In genomic region chr1:151293093-151293492, GRCh38 we compare ENCODE assay signal across 22 cellular contexts. TPM values are rescaled to one million over a fixed set of nuclear protein-coding genes. Genes with fewer than 3 reads are reported as not detected.
A peak's percentile ranks its signal among the peaks of the same experiment; 100 is the strongest.
DNase-seq lines count a peak whose midpoint lies in the region; ATAC-seq and TF ChIP-seq lines count a peak whose summit lies in the region.
"Had no signal": no experiment of that assay in that cellular context is flagged by ENCODE, and none has a peak within 500 bp of the region (broad histone marks: within the 10 kb centered on the region; RNA-seq: fewer than 3 reads in every experiment).

No MANE protein-coding gene starts in this region.

- H3K36me3 ChIP-seq in neutrophil, result peaks cover 98% of the 10 kb centered on the region

- no peak for TF ChIP-seq CTCF in neutrophil (IDR thresholded peaks at IDR 0.05)

- peak overlapping the region; percentile 32 for H3K27ac Mint-ChIP-seq in activated CD8-positive, alpha-beta memory T cell treated with anti-CD3 and anti-CD28 coated beads, Interleukin-2, amount 10 ng/mL, durations not matched to agents 7 days and 5 days
- peak overlapping the region; percentile 27 to 75 for H3K27ac Mint-ChIP-seq in T-cell
- peak overlapping the region; percentile 85 to 87 for H3K27ac Mint-ChIP-seq in effector memory CD8-positive, alpha-beta T cell

- DNase-seq in activated CD8-positive, alpha-beta memory T cell treated with anti-CD3 and anti-CD28 coated beads, Interleukin-2, amount 10 ng/mL, durations not matched to agents 7 days and 5 days, result no peak
- no peak for DNase-seq in activated CD8-positive, alpha-beta memory T cell treated with anti-CD3 and anti-CD28 coated beads for 24 hours
- DNase-seq in T-cell (no peak), cortex of kidney (lab: John Stamatoyannopoulos, UW) (no peak)
- DNase-seq in effector memory CD8-positive, alpha-beta T cell, result no peak
- DNase-seq: activated naive CD4-positive, alpha-beta T cell treated with anti-CD3 and anti-CD28 coated beads, Interleukin-2, amount 10 ng/mL, durations not matched to agents 7 days and 5 days; brain microvascular endothelial cell; DMS53; esophagus squamous epithelium; heart left ventricle; Kasumi-1; NCI-H1105 treated with DMSO at 0.1 percent for 48 hours; substantia nigra had no signal

- H3K9me3 Mint-ChIP-seq in activated CD8-positive, alpha-beta memory T cell treated with anti-CD3 and anti-CD28 coated beads, Interleukin-2, amount 10 ng/mL, durations not matched to agents 7 days and 5 days (ENCODE audit: low read depth), result no peaks in the 10 kb centered on the region
- H3K9me3 Mint-ChIP-seq in T-cell, result no peaks in the 10 kb centered on the region
- no peaks in the 10 kb centered on the region for H3K9me3 Mint-ChIP-seq in effector memory CD8-positive, alpha-beta T cell
- H3K9me3 Mint-ChIP-seq: activated naive CD4-positive, alpha-beta T cell treated with anti-CD3 and anti-CD28 coated beads, Interleukin-2, amount 10 ng/mL, durations not matched to agents 7 days and 5 days; neural crest cell had no signal

- H3K36me3 Mint-ChIP-seq in activated CD8-positive, alpha-beta memory T cell treated with anti-CD3 and anti-CD28 coated beads, Interleukin-2, amount 10 ng/mL, durations not matched to agents 7 days and 5 days, result peaks cover 23% of the 10 kb centered on the region
- peaks cover 33% of the 10 kb centered on the region for H3K36me3 Mint-ChIP-seq in T-cell
- peaks cover 59% of the 10 kb centered on the region for H3K36me3 Mint-ChIP-seq in effector memory CD8-positive, alpha-beta T cell (ENCODE audit: insufficient read depth)

- ATAC-seq in activated CD8-positive, alpha-beta memory T cell treated with anti-CD3 and anti-CD28 coated beads, Interleukin-2, amount 10 ng/mL, durations not matched to agents 7 days and 5 days, result no peak
- ATAC-seq in T-cell (replicated peaks in 1 of 4) (no peak), GM21367 (IDR thresholded peaks at IDR 0.05; ENCODE audit: unreplicated experiment) (no peak), GM18498 (IDR thresholded peaks at IDR 0.05; ENCODE audit: unreplicated experiment) (no peak)
- no peak for ATAC-seq in effector memory CD8-positive, alpha-beta T cell (replicated peaks)
- ATAC-seq: Panc1 had no signal

- peak overlapping the region; percentile 29 for H3K27ac ChIP-seq in neutrophil
- H3K27ac ChIP-seq: brain microvascular endothelial cell, esophagus squamous epithelium, heart left ventricle, right atrium auricular region, SK-N-MC, vagina had no signal

- H3K4me1 ChIP-seq in neutrophil (ENCODE audit: control insufficient read depth in 1 of 2, insufficient read depth in 1 of 2, low read depth in 1 of 2, low read length in 1 of 2), result peaks cover 0 to 6% of the 10 kb centered on the region in 2 experiments
- H3K4me1 ChIP-seq: right atrium auricular region, vagina had no signal

- H3K4me1 Mint-ChIP-seq in activated CD8-positive, alpha-beta memory T cell treated with anti-CD3 and anti-CD28 coated beads, Interleukin-2, amount 10 ng/mL, durations not matched to agents 7 days and 5 days, result peaks cover 6% of the 10 kb centered on the region
- peaks cover 6 to 14% (median 12%) of the 10 kb centered on the region in 3 donors for H3K4me1 Mint-ChIP-seq in T-cell
- H3K4me1 Mint-ChIP-seq in effector memory CD8-positive, alpha-beta T cell (ENCODE audit: low read depth in 2 of 2), result peaks cover 8 to 19% of the 10 kb centered on the region in 2 donors

- H3K9me3 ChIP-seq in neutrophil, result no peaks in the 10 kb centered on the region
- H3K9me3 ChIP-seq: esophagus squamous epithelium, heart left ventricle, right atrium auricular region, vagina had no signal

- no peaks in the 10 kb centered on the region for H3K27me3 Mint-ChIP-seq in activated CD8-positive, alpha-beta memory T cell treated with anti-CD3 and anti-CD28 coated beads, Interleukin-2, amount 10 ng/mL, durations not matched to agents 7 days and 5 days
- no peaks in the 10 kb centered on the region for H3K27me3 Mint-ChIP-seq in T-cell
- no peaks in the 10 kb centered on the region for H3K27me3 Mint-ChIP-seq in effector memory CD8-positive, alpha-beta T cell
- H3K27me3 Mint-ChIP-seq: activated naive CD4-positive, alpha-beta T cell treated with anti-CD3 and anti-CD28 coated beads, Interleukin-2, amount 10 ng/mL, durations not matched to agents 7 days and 5 days had no signal

- POLR2A ChIA-PET in T-cell (lab: Charles Lee), result no interaction called here

- H3K27me3 ChIP-seq in neutrophil, result no peaks in the 10 kb centered on the region
- H3K27me3 ChIP-seq: brain microvascular endothelial cell, esophagus squamous epithelium, heart left ventricle, right atrium auricular region, vagina had no signal

- H3K4me3 Mint-ChIP-seq in activated CD8-positive, alpha-beta memory T cell treated with anti-CD3 and anti-CD28 coated beads, Interleukin-2, amount 10 ng/mL, durations not matched to agents 7 days and 5 days, result no peak overlapping the region
- H3K4me3 Mint-ChIP-seq in T-cell, result no peak overlapping the region
- H3K4me3 Mint-ChIP-seq in effector memory CD8-positive, alpha-beta T cell, result no peak overlapping the region
- H3K4me3 Mint-ChIP-seq: activated naive CD4-positive, alpha-beta T cell treated with anti-CD3 and anti-CD28 coated beads, Interleukin-2, amount 10 ng/mL, durations not matched to agents 7 days and 5 days; neural crest cell had no signal

- no peak overlapping the region for H3K4me3 ChIP-seq in neutrophil (ENCODE audit: low read depth in 1 of 2, low read length in 1 of 2)
- H3K4me3 ChIP-seq: esophagus squamous epithelium, heart left ventricle, lung, right atrium auricular region, SK-N-MC, vagina had no signal

- CTCF ChIA-PET in activated CD8-positive, alpha-beta memory T cell treated with anti-CD3 and anti-CD28 coated beads, Interleukin-2, amount 10 ng/mL, durations not matched to agents 7 days and 5 days (lab: Charles Lee), result interaction anchor here (1.0 to 1.7 kb wide), 3 partner anchors 8 to 47 kb away, joined by 3 to 8 read pairs (median 3); no protein-coding TSS in a partner anchor
- CTCF ChIA-PET in T-cell (lab: Charles Lee), result no interaction called here

RNA-seq across cellular contexts. Expression of gene ZNF687, which starts 11.0 kb away (rescaled TPM):
- 10 to 100 TPM; 29.9 to 35.7 TPM for total RNA-seq in activated CD8-positive, alpha-beta memory T cell treated with anti-CD3 and anti-CD28 coated beads, Interleukin-2, amount 10 ng/mL, durations not matched to agents 7 days and 5 days
- 10 to 100 TPM; 27.7 to 44.2 (median 40.5) TPM for total RNA-seq in T-cell

RNA-seq across cellular contexts. Expression of gene PI4KB, which starts 34.1 kb away (rescaled TPM):
- 10 to 100 TPM; 68.5 to 73.9 TPM for total RNA-seq in activated CD8-positive, alpha-beta memory T cell treated with anti-CD3 and anti-CD28 coated beads, Interleukin-2, amount 10 ng/mL, durations not matched to agents 7 days and 5 days
- 10 to 100 TPM; 64.9 to 96.9 (median 75.4) TPM for total RNA-seq in T-cell

RNA-seq across cellular contexts. Expression of gene PSMD4, which starts 38.6 kb away (rescaled TPM):
- 100 to 1,000 TPM; 187 to 223 TPM for total RNA-seq in activated CD8-positive, alpha-beta memory T cell treated with anti-CD3 and anti-CD28 coated beads, Interleukin-2, amount 10 ng/mL, durations not matched to agents 7 days and 5 days
- total RNA-seq in T-cell, result 100 to 1,000 TPM in 3 of 5 donors, 10 to 100 TPM in 2; 68.1 to 150 (median 133) TPM

RNA-seq across cellular contexts. Expression of gene RFX5, which starts 54.0 kb away (rescaled TPM):
- total RNA-seq in activated CD8-positive, alpha-beta memory T cell treated with anti-CD3 and anti-CD28 coated beads, Interleukin-2, amount 10 ng/mL, durations not matched to agents 7 days and 5 days, result 100 to 1,000 TPM; 109 to 139 TPM
- total RNA-seq in T-cell, result 10 to 100 TPM; 50.3 to 79.8 (median 70.2) TPM

Comparison
In these comparisons a context has a peak if more than half of its experiments do, and no peak if none do; other contexts are left out.
1. H3K27ac Mint-ChIP-seq: peak in every context shown above with its lines; median percentile 86 in effector memory CD8-positive, alpha-beta T cell; 51 in T-cell; 32 in activated CD8-positive, alpha-beta memory T cell treated with anti-CD3 and anti-CD28 coated beads, Interleukin-2, amount 10 ng/mL, durations not matched to agents 7 days and 5 days.